18 cellular contexts compared by ENCODE assay signal in genomic region chr6:35942355-35942754, GRCh38.
"Had no signal": no experiment of that assay in that cellular context is flagged by ENCODE, and none has a peak within 500 bp of the region (broad histone marks: within the 10 kb centered on the region; RNA-seq: fewer than 3 reads in every experiment).

No MANE protein-coding gene starts in this region.

- H3K27ac ChIP-seq: RWPE1 had no signal

- ATAC-seq: Panc1 had no signal

- DNase-seq: IMR-90, KBM-7, MV-4-11, NCI-H1048, NCI-H1105, NCI-H1417, NCI-H1436 treated with DMSO at 0.1 percent for 48 hours, NCI-H1694, NCI-H187 treated with DMSO at 0.1 percent for 48 hours, NCI-H2029 treated with DMSO at 0.1 percent for 48 hours, NCI-H2171 treated with DMSO at 0.1 percent for 48 hours, NCI-H345, NCI-H524 treated with DMSO at 0.1 percent for 48 hours, NCI-H69, NCI-H774, SHP77 had no signal
